In the genomic region with DNA sequence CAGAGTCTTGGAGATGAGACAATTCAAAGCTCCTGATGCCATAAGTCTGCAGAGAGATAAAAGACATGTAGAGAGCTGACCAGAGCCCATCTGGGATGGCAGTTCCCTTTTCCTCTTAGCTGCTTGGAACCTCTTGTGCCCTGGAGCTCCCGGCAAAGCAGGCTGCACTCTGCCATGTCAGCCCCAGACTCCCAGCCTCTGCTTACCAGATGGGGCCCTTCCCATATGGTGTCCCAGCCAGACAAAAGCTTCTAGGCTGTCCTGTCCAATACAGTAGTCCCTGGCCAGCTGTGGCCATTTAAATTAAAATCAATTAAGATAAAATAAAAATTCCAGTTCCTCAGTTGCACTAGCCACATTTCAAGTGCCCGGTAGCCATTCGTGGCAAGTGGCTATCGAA, we compare ENCODE assay signal across 22 cellular contexts.
"Had no signal": no experiment of that assay in that cellular context is flagged by ENCODE, and none has a peak within 500 bp of the region (broad histone marks: within the 10 kb centered on the region; RNA-seq: fewer than 3 reads in every experiment).

No MANE protein-coding gene starts in this region.

- ATAC-seq: K562, Panc1 had no signal

- H3K9me3 ChIP-seq: SK-N-SH had no signal

- H3K9ac ChIP-seq: KMS-11, SK-N-SH had no signal

- DNase-seq: Kasumi-1, MM.1S, NCI-H1092 treated with DMSO at 0.1 percent for 48 hours, NCI-H1436, NCI-H187, NCI-H2029, NCI-H2081 treated with DMSO at 0.1 percent for 48 hours, NCI-H2171, NCI-H226, NCI-H446, NCI-H510A, NCI-H526 treated with DMSO at 0.1 percent for 48 hours, NCI-H774, SHP77, SK-N-SH, SW 1271 had no signal

- H3K27ac ChIP-seq: HL-60, KMS-11, RWPE1 had no signal

- H3K4me3 ChIP-seq: K562 had no signal

- FAIRE-seq: HTR-8/SVneo, K562 had no signal

- H3K4me2 ChIP-seq: KMS-11, SK-N-SH had no signal
